ENCODE assay signal across 8 cellular contexts in the genomic region with DNA sequence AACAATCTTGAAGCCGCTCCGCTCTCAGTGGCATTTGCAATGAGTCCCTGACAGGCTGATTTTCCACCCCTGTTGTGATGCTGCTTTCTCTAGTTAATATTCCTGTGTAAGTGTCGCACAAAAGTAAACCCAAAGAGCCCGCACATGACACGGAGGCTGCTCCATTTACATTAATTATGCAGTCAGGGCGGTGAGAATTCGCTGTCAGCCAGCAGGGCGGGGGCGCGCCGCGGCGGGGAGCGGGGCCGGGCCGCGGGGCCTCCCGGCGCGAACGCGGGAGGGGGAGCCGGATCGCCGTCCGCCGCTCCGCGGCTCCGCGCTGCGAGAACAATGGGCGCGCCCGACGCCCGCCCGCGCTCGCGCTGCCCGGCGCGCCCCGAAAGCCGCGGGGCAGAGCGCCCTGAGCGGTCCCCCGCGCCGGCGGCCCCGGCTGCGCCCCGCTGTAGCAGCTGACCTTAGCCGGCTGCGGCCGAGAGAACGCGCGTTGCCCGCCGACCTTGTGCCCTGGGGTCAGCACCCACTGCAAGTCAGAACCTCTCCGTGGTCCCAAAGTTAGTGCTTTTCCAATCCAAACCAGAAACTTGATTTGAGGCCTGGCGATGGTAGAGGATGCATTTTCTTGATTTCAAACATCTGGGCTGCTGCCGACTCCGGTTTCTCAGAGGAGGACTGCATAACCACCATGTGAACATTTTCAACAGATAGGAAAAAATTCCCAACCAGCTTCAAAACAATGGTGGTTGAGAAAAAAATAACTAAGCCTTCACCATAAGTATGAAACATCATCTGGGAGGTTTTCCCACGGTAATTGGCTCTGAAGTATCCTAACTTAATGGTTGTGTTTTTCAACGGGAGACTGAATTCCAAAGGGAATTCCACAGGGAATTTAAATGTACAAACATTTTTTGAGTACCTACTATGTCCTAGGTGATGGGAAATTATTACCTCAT.
DNase-seq lines count a peak whose midpoint lies in the region; ATAC-seq and TF ChIP-seq lines count a peak whose summit lies in the region.

No MANE protein-coding gene starts in this region.

- WGBS in upper lobe of left lung, 2 donors, result 9 to 10% methylated on average over 10 to 22 of the region's 70 CpGs

- no peak overlapping the region for H3K27ac Mint-ChIP-seq in activated naive CD8-positive, alpha-beta T cell

- H3K4me3 ChIP-seq in upper lobe of left lung, result peak overlapping the region in 3 of 4 donors; percentile 46 to 56 (median 56)

- H3K36me3 ChIP-seq in upper lobe of left lung, result no peaks in the 10 kb centered on the region

- peak overlapping the region; percentile 87 for H3K4me3 Mint-ChIP-seq in activated naive CD8-positive, alpha-beta T cell

- no peak for TF ChIP-seq CTCF in upper lobe of left lung (IDR thresholded peaks at IDR 0.05)

- DNase-seq in DMS114 treated with DMSO at 0.1 percent for 48 hours (lab: John Stamatoyannopoulos, UW; ENCODE audit: unreplicated experiment) (peak; percentile 42), SHP77 treated with DMSO at 0.1 percent for 48 hours (lab: John Stamatoyannopoulos, UW) (peak; percentile 56), Right ventricle myocardium inferior (ENCODE audit: missing footprints) (peak; percentile 59), occipital lobe (lab: John Stamatoyannopoulos, UW) (peak; percentile 47), upper lobe of left lung (peak; percentile 22 to 91)

- no peak for TF ChIP-seq EP300 in upper lobe of left lung (IDR thresholded peaks at IDR 0.05)

- peak overlapping the region in 1 of 4 donors; percentile 57 for H3K27ac ChIP-seq in upper lobe of left lung

- no peaks in the 10 kb centered on the region for H3K27me3 ChIP-seq in upper lobe of left lung

- H3K9me3 ChIP-seq in upper lobe of left lung, result no peaks in the 10 kb centered on the region

- H3K36me3 Mint-ChIP-seq in activated naive CD8-positive, alpha-beta T cell, result no peaks in the 10 kb centered on the region

- no peak for TF ChIP-seq POLR2A in upper lobe of left lung (IDR thresholded peaks at IDR 0.05)

- no peaks in the 10 kb centered on the region for H3K9me3 Mint-ChIP-seq in activated naive CD8-positive, alpha-beta T cell (ENCODE audit: low read depth)

- H3K27me3 Mint-ChIP-seq in activated naive CD8-positive, alpha-beta T cell, result peaks cover 15% of the 10 kb centered on the region

- intact Hi-C loops in Right ventricle myocardium inferior (cut with DNase I), result loop anchor here (2.0 to 10.0 kb wide), 3 partner anchors 69 to 335 kb away; partner anchors contain the start of gene PBX3

- H3K4me1 Mint-ChIP-seq in activated naive CD8-positive, alpha-beta T cell (ENCODE audit: low read depth), result peaks cover 13% of the 10 kb centered on the region

- H3K4me1 ChIP-seq in upper lobe of left lung, result peaks cover 7 to 12% (median 12%) of the 10 kb centered on the region in 4 donors

- ATAC-seq in HG02610 (IDR thresholded peaks at IDR 0.05; ENCODE audit: unreplicated experiment) (peak; percentile 61), Right ventricle myocardium inferior (peak; percentile 74), upper lobe of left lung (ENCODE audit: low FRiP score in 2 of 2) (peak in 1 of 2 donors; percentile 90), HG03095 (IDR thresholded peaks at IDR 0.05; ENCODE audit: unreplicated experiment) (no peak)
